Comparison of ENCODE assay signal across 11 cellular contexts in genomic region chr4:40190880-40191815, GRCh38. TPM values are rescaled to one million over a fixed set of nuclear protein-coding genes. Genes with fewer than 3 reads are reported as not detected.
DNase-seq lines count a peak whose midpoint lies in the region; ATAC-seq and TF ChIP-seq lines count a peak whose summit lies in the region.
"Had no signal": no experiment of that assay in that cellular context is flagged by ENCODE, and none has a peak within 500 bp of the region (broad histone marks: within the 10 kb centered on the region; RNA-seq: fewer than 3 reads in every experiment).

No MANE protein-coding gene starts in this region.

- H3K36me3 Mint-ChIP-seq in WTC11: no peaks in the 10 kb centered on the region
- H3K36me3 Mint-ChIP-seq in naive B cell: no peaks in the 10 kb centered on the region

- H3K27ac Mint-ChIP-seq in WTC11 (peak overlapping the region; percentile 81), naive B cell (peak overlapping the region; percentile 17 to 100 (median 70))

- H3K4me3 Mint-ChIP-seq in WTC11: no peak overlapping the region
- peak overlapping the region; percentile 29 to 100 (median 98) for H3K4me3 Mint-ChIP-seq in naive B cell

- DNase-seq in DMS53 treated with DMSO at 0.1 percent for 48 hours (lab: John Stamatoyannopoulos, UW; ENCODE audit: unreplicated experiment) (peak; percentile 97), NCI-H1417 (lab: John Stamatoyannopoulos, UW) (peak in 2 of 3 experiments; percentile 38 to 85), WTC11 (ENCODE audit: low spot score) (no peak), naive B cell (no peak), GM19240 (ENCODE audit: insufficient read length, low spot score) (no peak), iPS-NIHi11 (ENCODE audit: low spot score) (no peak)
- DNase-seq in activated CD4-positive, alpha-beta T cell treated with anti-CD3 and anti-CD28 coated beads, Interleukin-2, amount 50 U/mL, for 48 hours: no peak
- DNase-seq in stimulated activated CD4-positive, alpha-beta T cell treated with anti-CD3 and anti-CD28 coated beads, Interleukin-15, amount 100 ng/mL, for 24 hours: no peak
- DNase-seq: NCI-H2171 treated with DMSO at 0.1 percent for 48 hours had no signal

- POLR2A ChIA-PET in WTC11 (lab: Charles Lee): no interaction called here

- CTCF ChIA-PET in WTC11 (lab: Charles Lee): interaction anchor here (0.6 to 1.2 kb wide), 4 partner anchors 25 to 134 kb away, joined by 3 to 5 read pairs (median 4); no protein-coding TSS in a partner anchor

- ATAC-seq in WTC11 (peak; percentile 16; the same call in 1 of the 2 replicates), naive B cell (ENCODE audit: low read depth in 2 of 2) (no peak)

- TF ChIP-seq CTCF in WTC11 (IDR thresholded peaks at IDR 0.05): no peak

- H3K4me1 Mint-ChIP-seq in WTC11 (peaks cover 73% of the 10 kb centered on the region), naive B cell (peaks cover 75 to 91% (median 85%) of the 10 kb centered on the region in 3 donors)

- H3K27me3 Mint-ChIP-seq in WTC11 (ENCODE audit: low read depth): no peaks in the 10 kb centered on the region
- H3K27me3 Mint-ChIP-seq in naive B cell: no peaks in the 10 kb centered on the region

- H3K9me3 Mint-ChIP-seq in WTC11: no peaks in the 10 kb centered on the region; the same call in 1 of the 2 replicates
- no peaks in the 10 kb centered on the region for H3K9me3 Mint-ChIP-seq in naive B cell

TF ChIP-seq in WTC11, 78 proteins besides CTCF, POLR2A, EP300 and RAD21:
- TF ChIP-seq NR2C2 (CRISPR knock-in tag; IDR thresholded peaks at IDR 0.05) (no peak), ZNF317 (CRISPR knock-in tag; IDR thresholded peaks at IDR 0.05; ENCODE audit: borderline replicate concordance, low read depth) (no peak), SMAD3 (CRISPR knock-in tag; IDR thresholded peaks at IDR 0.05; ENCODE audit: borderline replicate concordance) (no peak), NR3C1 (CRISPR knock-in tag; conservative IDR thresholded peaks at IDR 0.05; ENCODE audit: low read depth) (no peak), IRF2 (CRISPR knock-in tag; IDR thresholded peaks at IDR 0.05; ENCODE audit: borderline replicate concordance, low read depth) (no peak)
- TF ChIP-seq, protein P1, sequence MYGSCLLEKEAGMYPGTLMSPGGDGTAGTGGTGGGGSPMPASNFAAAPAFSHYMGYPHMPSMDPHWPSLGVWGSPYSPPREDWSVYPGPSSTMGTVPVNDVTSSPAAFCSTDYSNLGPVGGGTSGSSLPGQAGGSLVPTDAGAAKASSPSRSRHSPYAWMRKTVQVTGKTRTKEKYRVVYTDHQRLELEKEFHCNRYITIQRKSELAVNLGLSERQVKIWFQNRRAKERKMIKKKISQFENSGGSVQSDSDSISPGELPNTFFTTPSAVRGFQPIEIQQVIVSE (CRISPR knock-in tag; IDR thresholded peaks at IDR 0.05; ENCODE audit: borderline replicate concordance): no peak
- TF ChIP-seq, protein P2, sequence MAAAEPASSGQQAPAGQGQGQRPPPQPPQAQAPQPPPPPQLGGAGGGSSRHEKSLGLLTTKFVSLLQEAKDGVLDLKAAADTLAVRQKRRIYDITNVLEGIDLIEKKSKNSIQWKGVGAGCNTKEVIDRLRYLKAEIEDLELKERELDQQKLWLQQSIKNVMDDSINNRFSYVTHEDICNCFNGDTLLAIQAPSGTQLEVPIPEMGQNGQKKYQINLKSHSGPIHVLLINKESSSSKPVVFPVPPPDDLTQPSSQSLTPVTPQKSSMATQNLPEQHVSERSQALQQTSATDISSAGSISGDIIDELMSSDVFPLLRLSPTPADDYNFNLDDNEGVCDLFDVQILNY (CRISPR knock-in tag; IDR thresholded peaks at IDR 0.05): no peak
TF ChIP-seq in WTC11: peak in this region for 0.

RNA-seq across cellular contexts. Expression of gene RHOH, which starts 5.7 kb away (rescaled TPM):
- 3.9 to 8.7 TPM (median 7.4 TPM) in 3 replicates for total RNA-seq in WTC11 (2021)
- polyA plus RNA-seq in naive B cell (ENCODE audit: low read depth in 6 of 6): 100 to 1,000 TPM; 411 to 590 (median 456) TPM
- total RNA-seq: fibroblast of lung had no signal
- polyA plus RNA-seq: fibroblast of lung, neural cell had no signal

Comparison
In these comparisons a context has a peak if more than half of its experiments do, and no peak if none do; other contexts are left out.
1. DNase-seq: peak in DMS53 treated with DMSO at 0.1 percent for 48 hours (single experiment) and NCI-H1417 (2 of 3); none in WTC11 (single experiment), naive B cell (single experiment), GM19240 (single experiment), activated CD4-positive, alpha-beta T cell treated with anti-CD3 and anti-CD28 coated beads, Interleukin-2, amount 50 U/mL, for 48 hours (0 of 2), stimulated activated CD4-positive, alpha-beta T cell treated with anti-CD3 and anti-CD28 coated beads, Interleukin-15, amount 100 ng/mL, for 24 hours (single experiment) and iPS-NIHi11 (single experiment).